In genomic region chr6:41022294-41022693, GRCh38 we compare ENCODE assay signal across 1 cellular context.
TF ChIP-seq lines count a peak whose summit lies in the region.

No MANE protein-coding gene starts in this region.

TF ChIP-seq in A549, 52 proteins besides CTCF, POLR2A, EP300 and RAD21 (continued from another document):
- TF ChIP-seq, protein P1, sequence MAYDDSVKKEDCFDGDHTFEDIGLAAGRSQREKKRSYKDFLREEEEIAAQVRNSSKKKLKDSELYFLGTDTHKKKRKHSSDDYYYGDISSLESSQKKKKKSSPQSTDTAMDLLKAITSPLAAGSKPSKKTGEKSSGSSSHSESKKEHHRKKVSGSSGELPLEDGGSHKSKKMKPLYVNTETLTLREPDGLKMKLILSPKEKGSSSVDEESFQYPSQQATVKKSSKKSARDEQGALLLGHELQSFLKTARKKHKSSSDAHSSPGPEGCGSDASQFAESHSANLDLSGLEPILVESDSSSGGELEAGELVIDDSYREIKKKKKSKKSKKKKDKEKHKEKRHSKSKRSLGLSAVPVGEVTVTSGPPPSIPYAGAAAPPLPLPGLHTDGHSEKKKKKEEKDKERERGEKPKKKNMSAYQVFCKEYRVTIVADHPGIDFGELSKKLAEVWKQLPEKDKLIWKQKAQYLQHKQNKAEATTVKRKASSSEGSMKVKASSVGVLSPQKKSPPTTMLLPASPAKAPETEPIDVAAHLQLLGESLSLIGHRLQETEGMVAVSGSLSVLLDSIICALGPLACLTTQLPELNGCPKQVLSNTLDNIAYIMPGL (CRISPR knock-in tag; IDR thresholded peaks at IDR 0.05; ENCODE audit: borderline replicate concordance): no peak
- TF ChIP-seq POLR2AphosphoS2 (conservative IDR thresholded peaks at IDR 0.05; ENCODE audit: low read length) (no peak), MAZ (IDR thresholded peaks at IDR 0.05; ENCODE audit: borderline replicate concordance, low read depth, low read length) (no peak), HEYL (CRISPR knock-in tag; IDR thresholded peaks at IDR 0.05) (no peak)
